ENCODE assay signal across 8 cellular contexts in genomic region chr12:21526721-21527345, GRCh38. TPM values are rescaled to one million over a fixed set of nuclear protein-coding genes. Genes with fewer than 3 reads are reported as not detected.
DNase-seq lines count a peak whose midpoint lies in the region; ATAC-seq and TF ChIP-seq lines count a peak whose summit lies in the region.

No MANE protein-coding gene starts in this region.

- intact Hi-C loops in mammary epithelial cell (cut with micrococcal nuclease), result no loop called here

- dilution Hi-C loops in mammary epithelial cell (cut with HindIII; ENCODE audit: low sequenced_read_pairs), result no loop called here

- H3K4me1 ChIP-seq in mammary epithelial cell (ENCODE audit: insufficient read depth, low read length) (peaks cover 4% of the 10 kb centered on the region), mesodermal cell (ENCODE audit: control insufficient read depth, insufficient read depth, low read length, poor library complexity, severe bottlenecking) (no peaks in the 10 kb centered on the region)

- peak overlapping the region; percentile 60 for H3K4me3 ChIP-seq in AG10803 (ENCODE audit: low read length)
- H3K4me3 ChIP-seq in MG63, result peak overlapping the region; percentile 59
- peak overlapping the region; percentile 61 to 73 (median 63) for H3K4me3 ChIP-seq in mammary epithelial cell (replicated peaks in 1 of 3; ENCODE audit: insufficient read depth in 1 of 3, low read depth in 2 of 3, low read length in 3 of 3)
- H3K4me3 ChIP-seq in mesodermal cell (ENCODE audit: extremely low read depth, insufficient read depth, low read length, poor library complexity, severe bottlenecking), result peak overlapping the region; percentile 53

- CTCF ChIA-PET in mammary epithelial cell (lab: Charles Lee; ENCODE audit: low non-redundant PET), result interaction anchor here (0.5 kb wide), 1 partner anchor 21 kb away, joined by 4 read pairs; no protein-coding TSS in a partner anchor

- H3K4me2 ChIP-seq in mammary epithelial cell (ENCODE audit: insufficient read depth, low read depth, low read length), result peak overlapping the region; percentile 99

- H3K9me3 ChIP-seq in MG63 (no peaks in the 10 kb centered on the region), mammary epithelial cell (replicated peaks; ENCODE audit: insufficient read depth, low read length) (no peaks in the 10 kb centered on the region), mesodermal cell (ENCODE audit: control insufficient read depth, low read length) (peaks cover 4% of the 10 kb centered on the region)

- ATAC-seq in HG02973 (IDR thresholded peaks at IDR 0.05; ENCODE audit: unreplicated experiment), result no peak
- ATAC-seq in GM18502 (IDR thresholded peaks at IDR 0.05; ENCODE audit: poor library complexity, unreplicated experiment), result no peak

- no peaks in the 10 kb centered on the region for H3K79me2 ChIP-seq in mammary epithelial cell (ENCODE audit: insufficient read depth, low read length)

- TF ChIP-seq CTCF in AG10803 (conservative IDR thresholded peaks at IDR 0.05; ENCODE audit: low read length) (no peak), mammary epithelial cell (conservative IDR thresholded peaks at IDR 0.05 in 1 of 2, IDR thresholded peaks at IDR 0.05 in 1 of 2; ENCODE audit: extremely low read depth in 1 of 2, insufficient read depth in 1 of 2, low read depth in 1 of 2, low read length in 2 of 2) (no peak)

- no peaks in the 10 kb centered on the region for H4K20me1 ChIP-seq in mammary epithelial cell (ENCODE audit: insufficient read depth, low read length)

- BruUV-seq in mammary epithelial cell (replicated peaks; lab: Mats Ljungman, UMichigan), result no TSS peak

- 29% methylated on average over 11 of the region's 12 CpGs for WGBS in mammary epithelial cell (ENCODE audit: low coverage, missing lambda C conversion rate)
- 60 to 65% methylated on average over 6 to 9 of the region's 12 CpGs for WGBS in mesodermal cell (ENCODE audit: insufficient coverage in 2 of 2), 2 experiments

- no peaks in the 10 kb centered on the region for H3K36me3 ChIP-seq in MG63
- H3K36me3 ChIP-seq in mammary epithelial cell (ENCODE audit: insufficient read depth, low read length), result no peaks in the 10 kb centered on the region
- H3K36me3 ChIP-seq in mesodermal cell (ENCODE audit: control insufficient read depth, insufficient read depth, low read length), result no peaks in the 10 kb centered on the region

- DNase-seq in AG10803 (ENCODE audit: low read depth), result no peak
- no peak for DNase-seq in MG63
- DNase-seq in mammary epithelial cell, result no peak
- DNase-seq in amygdala (lab: John Stamatoyannopoulos, UW), result no peak
- no peak for DNase-seq in NCI-H226

- H3K27me3 ChIP-seq in MG63, result peaks cover 8% of the 10 kb centered on the region
- H3K27me3 ChIP-seq in mammary epithelial cell (ENCODE audit: insufficient read depth, low read length), result peaks cover 6% of the 10 kb centered on the region

- in situ Hi-C loops in mammary epithelial cell (cut with MboI; ENCODE audit: low sequenced_read_pairs in 2 of 2), result no loop called here

- H2AFZ ChIP-seq in mammary epithelial cell (ENCODE audit: low read depth, low read length), result peak overlapping the region; percentile 99

- H3K27ac ChIP-seq in mammary epithelial cell (ENCODE audit: insufficient read depth, low read depth, low read length) (no peak overlapping the region), mesodermal cell (ENCODE audit: low read depth, low read length, severe bottlenecking) (no peak overlapping the region)

- no peak overlapping the region for H3K9ac ChIP-seq in mammary epithelial cell (ENCODE audit: insufficient read depth, low read length)

RNA-seq across cellular contexts. Expression of gene SPX, which starts 0.7 kb away (rescaled TPM):
- total RNA-seq in MG63 (2014; rRNA removed; shearing (Covaris generic); ENCODE audit: low replicate concordance), result 1.1 and 6.6 TPM in 2 replicates
- under 1 TPM; 0.50 to 0.82 TPM for total RNA-seq in mammary epithelial cell
- polyA plus RNA-seq in mammary epithelial cell, result 0.15 TPM
- not detected for polyA minus RNA-seq in mammary epithelial cell
- polyA plus RNA-seq in mesodermal cell (2013, experiment 1 of 2), result 2.8 TPM
- polyA plus RNA-seq in mesodermal cell (2013, experiment 2 of 2), result 2.1 TPM

RNA-seq across cellular contexts. Expression of gene GOLT1B, which starts 25.2 kb away (rescaled TPM):
- 45.6 and 97.8 TPM in 2 replicates for total RNA-seq in MG63 (2014; rRNA removed; shearing (Covaris generic); ENCODE audit: low replicate concordance)
- 10 to 100 TPM; 38.2 to 46.7 TPM for total RNA-seq in mammary epithelial cell
- 42.2 TPM for polyA plus RNA-seq in mammary epithelial cell
- polyA minus RNA-seq in mammary epithelial cell, result 15.3 TPM
- polyA plus RNA-seq in mesodermal cell (2013, experiment 1 of 2), result 67.9 TPM
- 75.9 TPM for polyA plus RNA-seq in mesodermal cell (2013, experiment 2 of 2)

RNA-seq across cellular contexts. Expression of gene RECQL, which starts 25.4 kb away (rescaled TPM):
- total RNA-seq in MG63 (2014; rRNA removed; shearing (Covaris generic); ENCODE audit: low replicate concordance), result 95.0 and 201 TPM in 2 replicates
- total RNA-seq in mammary epithelial cell, result 10 to 100 TPM; 55.3 to 57.9 TPM
- polyA plus RNA-seq in mammary epithelial cell, result 30.1 TPM
- polyA minus RNA-seq in mammary epithelial cell, result 22.3 TPM
- 63.6 TPM for polyA plus RNA-seq in mesodermal cell (2013, experiment 1 of 2)
- 61.7 TPM for polyA plus RNA-seq in mesodermal cell (2013, experiment 2 of 2)
